7 cellular contexts compared by ENCODE assay signal in the genomic region with DNA sequence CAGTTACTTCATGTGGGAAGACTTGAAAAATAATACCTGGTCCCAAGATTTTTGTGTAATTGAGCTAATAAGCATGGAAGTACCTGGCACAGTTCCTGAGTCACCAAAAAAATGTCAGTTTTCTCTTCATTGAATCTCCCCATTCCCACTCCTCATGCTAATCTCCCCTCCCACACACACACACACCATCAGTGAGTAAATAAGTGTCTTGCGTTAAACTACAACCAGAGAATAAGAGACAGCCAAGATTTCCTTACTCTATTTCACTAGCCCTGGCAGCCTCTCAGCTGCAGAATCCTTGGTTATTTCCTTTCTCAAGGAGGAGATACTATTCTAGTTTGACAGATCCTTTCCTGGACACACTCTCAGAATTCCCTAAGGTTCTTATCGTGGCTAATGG. TPM values are rescaled to one million over a fixed set of nuclear protein-coding genes. Genes with fewer than 3 reads are reported as not detected.
DNase-seq lines count a peak whose midpoint lies in the region; ATAC-seq, FAIRE-seq and TF ChIP-seq lines count a peak whose summit lies in the region.
"Not testable (repeated sequence)": the region's sequence is repeated elsewhere in the genome, so short reads cannot be mapped to it uniquely, and the experiment has no call there.

No MANE protein-coding gene starts in this region.

- WGBS in right cardiac atrium: 31% methylated on average over 1 of the region's 2 CpGs
- WGBS in testis, 2 donors: 8 to 50% methylated on average over 1 to 2 of the region's 2 CpGs

- not testable (repeated sequence) for H3K9ac ChIP-seq in PC-3 (ENCODE audit: low read length); astrocyte (ENCODE audit: low read length); fibroblast of lung (ENCODE audit: insufficient read depth, low read length)

- not testable (repeated sequence) for TF ChIP-seq CTCF in PC-3 (conservative IDR thresholded peaks at IDR 0.05; ENCODE audit: low read depth, low read length); astrocyte (IDR thresholded peaks at IDR 0.05; ENCODE audit: insufficient read depth, low read depth, low read length); fibroblast of lung (conservative IDR thresholded peaks at IDR 0.05 in 1 of 2, IDR thresholded peaks at IDR 0.05 in 1 of 2; ENCODE audit: low read depth in 1 of 2, low read length in 2 of 2); testis (IDR thresholded peaks at IDR 0.05)

- TF ChIP-seq POLR2A in testis (IDR thresholded peaks at IDR 0.05): not testable (repeated sequence)

- H3K9me3 ChIP-seq in PC-3 (ENCODE audit: low read length); astrocyte (ENCODE audit: insufficient read depth, low read depth, low read length); fibroblast of lung (ENCODE audit: control insufficient read depth, insufficient read depth, low read depth, low read length); right cardiac atrium (ENCODE audit: control insufficient read depth, low read length); testis: not testable (repeated sequence)

- not testable (repeated sequence) for H2AFZ ChIP-seq in PC-3 (ENCODE audit: low read length); astrocyte (ENCODE audit: low read depth, low read length); fibroblast of lung (ENCODE audit: low read length)

- H4K20me1 ChIP-seq in PC-3 (ENCODE audit: low read length); astrocyte (ENCODE audit: insufficient read depth, low read length); fibroblast of lung (ENCODE audit: control insufficient read depth, extremely low read depth, insufficient read depth, low read length): not testable (repeated sequence)

- not testable (repeated sequence) for H3K4me3 ChIP-seq in PC-3 (ENCODE audit: low read length); astrocyte (ENCODE audit: insufficient read depth, low read depth, low read length); fibroblast of lung (replicated peaks in 1 of 4; ENCODE audit: control extremely low read depth in 1 of 4, insufficient read depth in 1 of 4, low read depth in 3 of 4, low read length in 4 of 4); right cardiac atrium (ENCODE audit: low read length); testis

- CTCF ChIA-PET in PC-3 (lab: Charles Lee): not testable (repeated sequence)

- H3K9me3 Mint-ChIP-seq in astrocyte (ENCODE audit: unreplicated experiment): not testable (repeated sequence)

- not testable (repeated sequence) for H3K4me3 Mint-ChIP-seq in astrocyte (ENCODE audit: unreplicated experiment)

- not testable (repeated sequence) for BruUV-seq in PC-3 (replicated peaks; lab: Mats Ljungman, UMichigan)

- not testable (repeated sequence) for H3K27me3 Mint-ChIP-seq in astrocyte (ENCODE audit: low read depth, unreplicated experiment)

- not testable (repeated sequence) for H3K36me3 ChIP-seq in PC-3 (ENCODE audit: low read depth, low read length); astrocyte (ENCODE audit: insufficient read depth, low read length); fibroblast of lung (ENCODE audit: control insufficient read depth, insufficient read depth, low read length); testis (ENCODE audit: low read depth, missing control alignments)

- POLR2A ChIA-PET in PC-3 (lab: Charles Lee; ENCODE audit: unreplicated experiment): not testable (repeated sequence)

- not testable (repeated sequence) for FAIRE-seq in astrocyte (lab: Jason Lieb, UNC)

- H3K4me2 ChIP-seq in PC-3 (ENCODE audit: low read length); fibroblast of lung (ENCODE audit: extremely low read depth, insufficient read depth, low read length): not testable (repeated sequence)
- H3K4me2 ChIP-seq in astrocyte (ENCODE audit: low read length): peak overlapping the region; percentile 41

- not testable (repeated sequence) for H3K27me3 ChIP-seq in PC-3 (ENCODE audit: low read length); astrocyte (ENCODE audit: insufficient read depth, low read length); fibroblast of lung (ENCODE audit: control insufficient read depth, insufficient read depth, low read length); right cardiac atrium (ENCODE audit: control insufficient read depth, insufficient read depth); testis

- not testable (repeated sequence) for H3K27ac Mint-ChIP-seq in astrocyte (ENCODE audit: unreplicated experiment)

- not testable (repeated sequence) for H3K36me3 Mint-ChIP-seq in astrocyte (ENCODE audit: low read depth, unreplicated experiment)

- H3K79me2 ChIP-seq in PC-3 (ENCODE audit: low read length); astrocyte (ENCODE audit: insufficient read depth, low read length); fibroblast of lung (ENCODE audit: control insufficient read depth, insufficient read depth, low read length): not testable (repeated sequence)

- not testable (repeated sequence) for H3F3A ChIP-seq in PC-3 (ENCODE audit: low read length, unreplicated experiment)

- not testable (repeated sequence) for H3K9me2 ChIP-seq in PC-3 (replicated peaks; ENCODE audit: low read length)

- DNase-seq in ELR (ENCODE audit: low read depth): peak; percentile 0
- DNase-seq in PC-3: peak; percentile 1
- DNase-seq in astrocyte (ENCODE audit: low read depth): peak; percentile 41
- DNase-seq in fibroblast of lung (ENCODE audit: low read depth in 2 of 2): peak; percentile 2 to 35
- DNase-seq in right cardiac atrium: peak in 2 of 3 donors; percentile 11 to 21
- peak; percentile 0 for DNase-seq in myocyte (ENCODE audit: low read depth)
- DNase-seq in testis: peak; percentile 40

- ATAC-seq in PC-3, right cardiac atrium: not testable (repeated sequence)

- H3K27ac ChIP-seq in PC-3 (ENCODE audit: low read length); astrocyte (ENCODE audit: low read depth, low read length); fibroblast of lung (ENCODE audit: insufficient read depth, low read length); right cardiac atrium (ENCODE audit: low read length); testis: not testable (repeated sequence)

- not testable (repeated sequence) for H3K4me1 ChIP-seq in PC-3 (ENCODE audit: insufficient read depth, low read length); astrocyte (ENCODE audit: insufficient read depth, low read length); fibroblast of lung (ENCODE audit: control insufficient read depth, extremely low read depth, insufficient read depth, low read length); right cardiac atrium (ENCODE audit: control insufficient read depth, insufficient read depth, low read length); testis

- not testable (repeated sequence) for H3K4me1 Mint-ChIP-seq in astrocyte (ENCODE audit: low read depth, unreplicated experiment)

- intact Hi-C loops in PC-3 (cut with micrococcal nuclease); right cardiac atrium (cut with DNase I); testis (cut with DNase I; ENCODE audit: low total_unique reads): not testable (repeated sequence)

RNA-seq across cellular contexts. Expression of gene NBPF14, which starts 9.5 kb away (rescaled TPM):
- total RNA-seq in PC-3 (2014; rRNA removed) (32.1 and 44.4 TPM in 2 replicates), astrocyte (41.3 and 44.2 TPM in 2 replicates), fibroblast of lung (53.2 and 87.2 TPM in 2 replicates), right cardiac atrium (10 to 100 TPM in 2 of 4 donors, 1 to 10 TPM in 2; 8.0 to 20.2 (median 11.9) TPM), myocyte (17.9 and 18.0 TPM in 2 replicates), testis (100 to 1,000 TPM in 1 of 2 donors, 10 to 100 TPM in 1; 55.4 to 110 TPM)
- polyA plus RNA-seq in fibroblast of lung (9.2 and 28.3 TPM in 2 replicates), right cardiac atrium (7.6 TPM), testis (ENCODE audit: insufficient read depth, low read depth, low replicate concordance) (46.7 TPM)
- 8.1 and 25.0 TPM in 2 replicates for polyA plus RNA-seq in fibroblast of lung (2012)
- polyA minus RNA-seq in fibroblast of lung (ENCODE audit: low replicate concordance): 9.2 and 128 TPM in 2 replicates
- polyA plus RNA-seq in myocyte (2012): 24.8 TPM
